Comparison of ENCODE assay signal across 9 cellular contexts in genomic region chr10:29784175-29784773, GRCh38.
A peak's percentile ranks its signal among the peaks of the same experiment; 100 is the strongest.
DNase-seq lines count a peak whose midpoint lies in the region; ATAC-seq and TF ChIP-seq lines count a peak whose summit lies in the region.
"Had no signal": no experiment of that assay in that cellular context is flagged by ENCODE, and none has a peak within 500 bp of the region (broad histone marks: within the 10 kb centered on the region; RNA-seq: fewer than 3 reads in every experiment).

No MANE protein-coding gene starts in this region.

- no peaks in the 10 kb centered on the region for H3K36me3 ChIP-seq in rectal smooth muscle tissue (ENCODE audit: control insufficient read depth, insufficient read depth, low read length)
- no peaks in the 10 kb centered on the region for H3K36me3 ChIP-seq in BE2C

- H3K27ac Mint-ChIP-seq in activated naive CD4-positive, alpha-beta T cell treated with anti-CD3 and anti-CD28 coated beads, Interleukin-2, amount 50 U/mL, for 72 hours = no peak overlapping the region

- no peak for TF ChIP-seq CTCF in BE2C (IDR thresholded peaks at IDR 0.05; ENCODE audit: low read depth, low read length)

- peaks cover 15% of the 10 kb centered on the region for H3K4me1 ChIP-seq in rectal smooth muscle tissue (ENCODE audit: control insufficient read depth, insufficient read depth, low read length)
- no peaks in the 10 kb centered on the region for H3K4me1 ChIP-seq in BE2C

- H3K36me3 Mint-ChIP-seq in activated naive CD4-positive, alpha-beta T cell treated with anti-CD3 and anti-CD28 coated beads, Interleukin-2, amount 50 U/mL, for 72 hours = no peaks in the 10 kb centered on the region

- intact Hi-C loops in cardiac septum (cut with DNase I) = loop anchor here (5.0 kb wide), 2 partner anchors 47 to 58 kb away; no protein-coding TSS in a partner anchor

- H3K4me3 ChIP-seq in rectal smooth muscle tissue (ENCODE audit: low read length) = peak overlapping the region; percentile 21
- no peak overlapping the region for H3K4me3 ChIP-seq in BE2C (ENCODE audit: low read depth, low read length)

- H3K9me3 Mint-ChIP-seq in activated naive CD4-positive, alpha-beta T cell treated with anti-CD3 and anti-CD28 coated beads, Interleukin-2, amount 50 U/mL, for 72 hours = peaks cover 0 to 5% of the 10 kb centered on the region in 2 donors

- ATAC-seq in GM21515 (IDR thresholded peaks at IDR 0.05; ENCODE audit: unreplicated experiment) = no peak
- no peak for ATAC-seq in activated naive CD4-positive, alpha-beta T cell treated with anti-CD3 and anti-CD28 coated beads, Interleukin-2, amount 50 U/mL, for 72 hours

- peak overlapping the region; percentile 83 for H3K27ac ChIP-seq in rectal smooth muscle tissue (ENCODE audit: low read depth, low read length)

- H3K9me3 ChIP-seq in BE2C = no peaks in the 10 kb centered on the region

- H3K27me3 ChIP-seq in rectal smooth muscle tissue (ENCODE audit: control insufficient read depth, insufficient read depth, low read length) (no peaks in the 10 kb centered on the region), BE2C (no peaks in the 10 kb centered on the region)

- DNase-seq in ELR (ENCODE audit: low read depth) = peak; percentile 100
- peak; percentile 92 for DNase-seq in T1000 (lab: John Stamatoyannopoulos, UW)
- peak; percentile 77 for DNase-seq in cardiac septum (ENCODE audit: low spot score)
- no peak for DNase-seq in BE2C
- no peak for DNase-seq in NCI-H1694 (lab: John Stamatoyannopoulos, UW)
- no peak for DNase-seq in activated naive CD4-positive, alpha-beta T cell treated with anti-CD3 and anti-CD28 coated beads, Interleukin-2, amount 50 U/mL, for 72 hours (ENCODE audit: low spot score in 2 of 2)

- H3K9ac ChIP-seq in rectal smooth muscle tissue (ENCODE audit: low read length) = no peak overlapping the region
- H3K9ac ChIP-seq: KMS-11 had no signal

Comparison
In these comparisons a context has a peak if more than half of its experiments do, and no peak if none do; other contexts are left out.
1. DNase-seq: peak in ELR (single experiment), T1000 (single experiment) and cardiac septum (single experiment); none in BE2C (single experiment), NCI-H1694 (single experiment) and activated naive CD4-positive, alpha-beta T cell treated with anti-CD3 and anti-CD28 coated beads, Interleukin-2, amount 50 U/mL, for 72 hours (0 of 2).